In the genomic region with DNA sequence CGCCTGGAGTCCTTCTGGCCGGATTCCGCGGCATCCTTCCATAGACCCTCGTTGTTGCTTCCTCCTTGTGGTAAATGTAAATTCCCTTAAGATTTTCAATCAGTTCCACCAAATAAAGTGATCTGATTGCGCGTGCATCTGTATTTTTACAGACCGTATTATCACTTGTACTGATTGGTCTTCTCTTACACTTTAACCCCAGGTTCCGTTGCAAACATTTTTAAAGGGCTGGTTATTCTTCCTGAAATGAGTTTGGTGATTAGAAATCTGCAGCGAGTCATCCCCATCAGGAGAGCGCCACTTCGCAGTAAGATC, we compare ENCODE assay signal across 8 cellular contexts. TPM values are rescaled to one million over a fixed set of nuclear protein-coding genes. Genes with fewer than 3 reads are reported as not detected.
DNase-seq lines count a peak whose midpoint lies in the region; ATAC-seq and TF ChIP-seq lines count a peak whose summit lies in the region.

No MANE protein-coding gene starts in this region.

- no peak for TF ChIP-seq EP300 in tibial nerve (IDR thresholded peaks at IDR 0.05)

- H3K4me3 ChIP-seq in AG10803 (ENCODE audit: low read length) (peak overlapping the region; percentile 77), HCT116 (replicated peaks in 1 of 2; ENCODE audit: low read depth in 1 of 2, low read length in 2 of 2) (peak overlapping the region; percentile 72 to 100), adipocyte (ENCODE audit: low read length) (peak overlapping the region; percentile 99), liver (ENCODE audit: low read depth in 1 of 3, low read length in 3 of 3) (peak overlapping the region; percentile 92 to 96 (median 95)), tibial nerve (peak overlapping the region; percentile 56 to 95 (median 83))

- RAD21 ChIA-PET in HCT116 (lab: Charles Lee; ENCODE audit: low non-redundant PET in 1 of 2, low total read pairs in 2 of 2, uncharacterized antibody in 2 of 2, unreplicated experiment in 2 of 2), result no interaction called here

- BruUV-seq in HCT116 (replicated peaks; lab: Mats Ljungman, UMichigan), result no TSS peak

- H3K4me2 ChIP-seq in HCT116 (ENCODE audit: low read length), result peak overlapping the region; percentile 96

- POLR2A ChIA-PET in HCT116 (lab: Charles Lee), result no interaction called here

- H3K27ac ChIP-seq in HCT116 (ENCODE audit: low read depth, low read length), result peak overlapping the region; percentile 95
- peak overlapping the region; percentile 96 for H3K27ac ChIP-seq in liver (ENCODE audit: low read depth in 1 of 2, low read length in 2 of 2)
- H3K27ac ChIP-seq in tibial nerve, result peak overlapping the region; percentile 80 to 95 (median 91)

- peaks cover 25 to 26% of the 10 kb centered on the region in 2 experiments; a peak in 3 of 4 replicates for H3K36me3 ChIP-seq in HCT116 (ENCODE audit: control insufficient read depth in 1 of 2, insufficient read depth in 2 of 2, low read length in 2 of 2)
- H3K36me3 ChIP-seq in adipocyte (ENCODE audit: control insufficient read depth, insufficient read depth, low read length, severe bottlenecking), result peaks cover 27% of the 10 kb centered on the region
- H3K36me3 ChIP-seq in liver (ENCODE audit: control insufficient read depth in 4 of 4, insufficient read depth in 3 of 4, low read depth in 1 of 4, low read length in 3 of 4), result peaks cover 0 to 8% (median 3%) of the 10 kb centered on the region in 4 donors
- peaks cover 0 to 36% (median 0%) of the 10 kb centered on the region in 3 donors for H3K36me3 ChIP-seq in tibial nerve

- H3K4me1 ChIP-seq in HCT116 (ENCODE audit: control insufficient read depth in 1 of 2, insufficient read depth in 2 of 2, low read length in 2 of 2), result peaks cover 11 to 17% of the 10 kb centered on the region in 2 experiments
- peaks cover 39% of the 10 kb centered on the region for H3K4me1 ChIP-seq in adipocyte (ENCODE audit: control insufficient read depth, insufficient read depth, low read length)
- H3K4me1 ChIP-seq in liver (ENCODE audit: control insufficient read depth in 4 of 4, insufficient read depth in 4 of 4, low read length in 3 of 4), result peaks cover 10 to 34% (median 31%) of the 10 kb centered on the region in 4 donors
- H3K4me1 ChIP-seq in tibial nerve, result peaks cover 0 to 48% (median 40%) of the 10 kb centered on the region in 4 donors

- intact Hi-C loops in HCT116 (cut with micrococcal nuclease), result loop anchor here (2.0 to 10.0 kb wide), 2 partner anchors 36 to 142 kb away; partner anchors contain the start of gene C21orf58

- H3K79me2 ChIP-seq in HCT116 (ENCODE audit: insufficient read depth, low read length), result peaks cover 53% of the 10 kb centered on the region

- no peaks in the 10 kb centered on the region for H3K9me2 ChIP-seq in HCT116 (ENCODE audit: insufficient read depth)

- ATAC-seq in HCT116, result no peak
- no peak for ATAC-seq in HG02885 (IDR thresholded peaks at IDR 0.05; ENCODE audit: poor library complexity, unreplicated experiment)

- TF ChIP-seq RAD21 in HCT116 (IDR thresholded peaks at IDR 0.05; ENCODE audit: low read depth), result no peak
- TF ChIP-seq RAD21 in liver (IDR thresholded peaks at IDR 0.05), result no peak

- TF ChIP-seq POLR2A in HCT116 (IDR thresholded peaks at IDR 0.05; ENCODE audit: borderline replicate concordance, extremely low read depth, insufficient read depth, insufficient read length), result no peak
- TF ChIP-seq POLR2A in tibial nerve (IDR thresholded peaks at IDR 0.05), result no peak

- H3K27me3 ChIP-seq in HCT116 (ENCODE audit: insufficient read depth, low read length), result no peaks in the 10 kb centered on the region
- H3K27me3 ChIP-seq in adipocyte (replicated peaks; ENCODE audit: control insufficient read depth, insufficient read depth, low read length), result no peaks in the 10 kb centered on the region
- H3K27me3 ChIP-seq in liver (ENCODE audit: control insufficient read depth in 4 of 4, insufficient read depth in 4 of 4, low read length in 3 of 4), result no peaks in the 10 kb centered on the region
- no peaks in the 10 kb centered on the region for H3K27me3 ChIP-seq in tibial nerve

- H3K9me3 ChIP-seq in HCT116 (ENCODE audit: control insufficient read depth in 1 of 2, insufficient read depth in 1 of 2, low read depth in 1 of 2, low read length in 2 of 2) (no peaks in the 10 kb centered on the region), adipocyte (ENCODE audit: control insufficient read depth, low read length) (no peaks in the 10 kb centered on the region), liver (ENCODE audit: control insufficient read depth in 4 of 4, low read length in 3 of 4) (no peaks in the 10 kb centered on the region), tibial nerve (no peaks in the 10 kb centered on the region)

- H4K20me1 ChIP-seq in HCT116 (ENCODE audit: insufficient read depth), result no peaks in the 10 kb centered on the region

- peak overlapping the region; percentile 64 for H2AFZ ChIP-seq in HCT116 (ENCODE audit: low read depth, low read length, poor library complexity, severe bottlenecking)

- CTCF ChIA-PET in HCT116 (lab: Charles Lee), result interaction anchor here (1.3 kb wide), 1 partner anchor 313 kb away, joined by 3 read pairs; no protein-coding TSS in a partner anchor

- H3K9ac ChIP-seq in HCT116 (ENCODE audit: low read length) (peak overlapping the region; percentile 94), adipocyte (ENCODE audit: low read length) (peak overlapping the region; percentile 96), liver (ENCODE audit: low read depth in 1 of 2, low read length in 2 of 2) (peak overlapping the region; percentile 81 to 94)

- under 1% methylated on average over 12 of the region's 12 CpGs for WGBS in liver
- WGBS in tibial nerve, 2 donors, result 0% methylated on average over 12 of the region's 12 CpGs

- no peak for TF ChIP-seq CTCF in AG10803 (conservative IDR thresholded peaks at IDR 0.05; ENCODE audit: low read length)
- TF ChIP-seq CTCF in HCT116 (IDR thresholded peaks at IDR 0.05 in 2 of 3, conservative IDR thresholded peaks at IDR 0.05 in 1 of 3; ENCODE audit: borderline replicate concordance in 1 of 3, insufficient read depth in 1 of 3, low read depth in 2 of 3, low read length in 2 of 3), result no peak
- peak; percentile 3 for TF ChIP-seq CTCF in liver (IDR thresholded peaks at IDR 0.05; ENCODE audit: low read depth, low read length, missing input control)
- TF ChIP-seq CTCF in tibial nerve (IDR thresholded peaks at IDR 0.05), result no peak
- TF ChIP-seq CTCF in GM10266 (IDR thresholded peaks at IDR 0.05; ENCODE audit: control insufficient read depth, insufficient read depth, low read depth, missing control alignments), result no peak

- DNase-seq in AG10803 (ENCODE audit: low read depth), result no peak
- DNase-seq in HCT116 (ENCODE audit: low read depth, low spot score), result no peak
- no peak for DNase-seq in adipocyte (ENCODE audit: low read depth)
- no peak for DNase-seq in tibial nerve (ENCODE audit: low spot score in 2 of 2)
- DNase-seq in GM10266 (ENCODE audit: extremely low spot score), result no peak
- DNase-seq in activated CD8-positive, alpha-beta memory T cell treated with anti-CD3 and anti-CD28 coated beads, Interleukin-2, amount 50 U/mL, for 48 hours, result no peak

TF ChIP-seq in HCT116, 20 proteins besides CTCF, POLR2A, EP300 and RAD21:
- TF ChIP-seq FOSL1 (IDR thresholded peaks at IDR 0.05; ENCODE audit: low read depth), result no peak
- TF ChIP-seq SIN3A (IDR thresholded peaks at IDR 0.05; ENCODE audit: low read depth), result peak; percentile 28; the same call in 1 of the 2 replicates
- no peak for TF ChIP-seq ZNF274 (IDR thresholded peaks at IDR 0.05; ENCODE audit: low read depth, low read length)
- TF ChIP-seq POLR2AphosphoS5 (IDR thresholded peaks at IDR 0.05; ENCODE audit: low read depth, low read length), result no peak
- TF ChIP-seq ZFX (IDR thresholded peaks at IDR 0.05), result no peak
- no peak for TF ChIP-seq EZH2 (IDR thresholded peaks at IDR 0.05)

TF ChIP-seq in liver, 16 proteins besides CTCF, POLR2A, EP300 and RAD21 (continues in another document):
- no peak for TF ChIP-seq RXRA (IDR thresholded peaks at IDR 0.05)
- TF ChIP-seq TAF1 (conservative IDR thresholded peaks at IDR 0.05), result no peak
- no peak for TF ChIP-seq JUND (IDR thresholded peaks at IDR 0.05)
- TF ChIP-seq, protein P1, sequence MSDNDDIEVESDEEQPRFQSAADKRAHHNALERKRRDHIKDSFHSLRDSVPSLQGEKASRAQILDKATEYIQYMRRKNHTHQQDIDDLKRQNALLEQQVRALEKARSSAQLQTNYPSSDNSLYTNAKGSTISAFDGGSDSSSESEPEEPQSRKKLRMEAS (IDR thresholded peaks at IDR 0.05), result no peak
- TF ChIP-seq FOXA2 (IDR thresholded peaks at IDR 0.05), result no peak
- TF ChIP-seq EGR1 (IDR thresholded peaks at IDR 0.05; ENCODE audit: low read depth in 2 of 2), result no peak
- TF ChIP-seq HNF4G (IDR thresholded peaks at IDR 0.05), result no peak
- TF ChIP-seq HNF4A (conservative IDR thresholded peaks at IDR 0.05), result no peak
- TF ChIP-seq NR2F2 (IDR thresholded peaks at IDR 0.05), result no peak
- TF ChIP-seq, protein P2, sequence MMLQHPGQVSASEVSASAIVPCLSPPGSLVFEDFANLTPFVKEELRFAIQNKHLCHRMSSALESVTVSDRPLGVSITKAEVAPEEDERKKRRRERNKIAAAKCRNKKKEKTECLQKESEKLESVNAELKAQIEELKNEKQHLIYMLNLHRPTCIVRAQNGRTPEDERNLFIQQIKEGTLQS (IDR thresholded peaks at IDR 0.05), result no peak
- TF ChIP-seq YY1 (IDR thresholded peaks at IDR 0.05), result no peak

RNA-seq across cellular contexts. Expression of gene YBEY, which starts 0.5 kb away (rescaled TPM):
- total RNA-seq in HCT116 (2021; ENCODE audit: unreplicated experiment) (31.5 TPM), liver (10 to 100 TPM in 1 of 2 donors, 1 to 10 TPM in 1; 6.3 to 11.3 TPM), tibial nerve (10 to 100 TPM in 3 of 4 donors, 1 to 10 TPM in 1; 6.7 to 20.1 (median 15.5) TPM)
- 22.1 and 28.9 TPM in 2 replicates for polyA plus RNA-seq in HCT116 (2012)
- 10 to 100 TPM in 1 of 2 donors, 1 to 10 TPM in 1; 8.7 to 11.8 TPM for polyA plus RNA-seq in liver

RNA-seq across cellular contexts. Expression of gene MCM3AP, which starts 1.2 kb away (rescaled TPM):
- total RNA-seq in HCT116 (2021; ENCODE audit: unreplicated experiment), result 88.4 TPM
- polyA plus RNA-seq in HCT116 (2012), result 43.3 and 43.9 TPM in 2 replicates
- total RNA-seq in liver, result 10 to 100 TPM; 44.9 to 58.1 TPM
- polyA plus RNA-seq in liver, result 10 to 100 TPM; 15.5 to 22.1 TPM
- 100 to 1,000 TPM; 112 to 180 (median 146) TPM for total RNA-seq in tibial nerve

RNA-seq across cellular contexts. Expression of gene C21orf58, which starts 37.0 kb away (rescaled TPM):
- total RNA-seq in HCT116 (2021; ENCODE audit: unreplicated experiment), result 10.8 TPM
- 4.4 and 5.8 TPM in 2 replicates for polyA plus RNA-seq in HCT116 (2012)
- 10 to 100 TPM in 1 of 2 donors, under 1 TPM in 1; 0.75 to 17.7 TPM for total RNA-seq in liver
- polyA plus RNA-seq in liver, result under 1 TPM; 0.59 to 0.61 TPM
- 10 to 100 TPM in 1 of 4 donors, 1 to 10 TPM in 3; 2.2 to 11.1 (median 3.0) TPM for total RNA-seq in tibial nerve

RNA-seq across cellular contexts. Expression of gene PCNT, which starts 37.3 kb away (rescaled TPM):
- total RNA-seq in HCT116 (2021; ENCODE audit: unreplicated experiment) (43.6 TPM), liver (10 to 100 TPM; 22.5 to 36.8 TPM), tibial nerve (10 to 100 TPM; 42.8 to 58.6 (median 45.9) TPM)
- 19.5 and 24.9 TPM in 2 replicates for polyA plus RNA-seq in HCT116 (2012)
- 1 to 10 TPM; 6.7 to 7.9 TPM for polyA plus RNA-seq in liver

RNA-seq across cellular contexts. Expression of gene LSS, which starts 58.1 kb away (rescaled TPM):
- total RNA-seq in HCT116 (2021; ENCODE audit: unreplicated experiment), result 44.7 TPM
- 27.1 and 27.5 TPM in 2 replicates for polyA plus RNA-seq in HCT116 (2012)
- 100 to 1,000 TPM; 142 to 194 TPM for total RNA-seq in liver
- 10 to 100 TPM; 27.6 to 36.7 TPM for polyA plus RNA-seq in liver
- 100 to 1,000 TPM in 1 of 4 donors, 10 to 100 TPM in 3; 69.3 to 132 (median 80.6) TPM for total RNA-seq in tibial nerve
